In genomic region chrX:24207826-24208225, GRCh38 we compare ENCODE assay signal across 35 cellular contexts. TPM values are rescaled to one million over a fixed set of nuclear protein-coding genes. Genes with fewer than 3 reads are reported as not detected.
DNase-seq lines count a peak whose midpoint lies in the region; ATAC-seq, FAIRE-seq and TF ChIP-seq lines count a peak whose summit lies in the region.
"Had no signal": no experiment of that assay in that cellular context is flagged by ENCODE, and none has a peak within 500 bp of the region (broad histone marks: within the 10 kb centered on the region; RNA-seq: fewer than 3 reads in every experiment).

No MANE protein-coding gene starts in this region.

- DNase-seq in A549 (ENCODE audit: low read depth in 1 of 2, low spot score in 1 of 2) (no peak), HFFc6 (peak; percentile 7), amniotic epithelial cell (ENCODE audit: low read depth) (peak; percentile 11), fibroblast of the aortic adventitia (ENCODE audit: low read depth) (peak; percentile 46), NCI-H526 (lab: John Stamatoyannopoulos, UW) (no peak), SJCRH30 (no peak), mesenteric fat pad (ENCODE audit: low spot score) (no peak)
- no peak for DNase-seq in activated T-helper 2 cell treated with anti-CD3 and anti-CD28 coated beads, Interferon-gamma antibody, Interleukin-2, Interleukin-4, amounts not matched to agents 10 μg/mL and 5 μg/mL and 100 μg/mL, durations not matched to agents 14 hours and 24 hours and 36 hours (ENCODE audit: low spot score)
- DNase-seq: activated CD4-positive, alpha-beta T cell treated with anti-CD3 and anti-CD28 coated beads, Interleukin-2, amount 10 ng/mL, durations not matched to agents 7 days and 5 days; activated gamma-delta T cell treated with Interleukin-2 at 50 U/mL for 16 hours; body of pancreas; CD4-positive, alpha-beta memory T cell; esophagus squamous epithelium; immature natural killer cell; left colon; mammary epithelial cell; NCI-H1436; NCI-H2107; NCI-H345; NCI-H748 treated with DMSO at 0.1 percent for 48 hours; retina; SHP77 treated with DMSO at 0.1 percent for 48 hours; stimulated activated naive CD8-positive, alpha-beta T cell treated with anti-CD3 and anti-CD28 coated beads, Interleukin-15, Interleukin-2, amounts not matched to agents 100 U/mL and 50 U/mL, for 24 hours; SW 1271; T1000 had no signal

- peaks cover 36% of the 10 kb centered on the region for H3K4me1 Mint-ChIP-seq in HFFc6 (ENCODE audit: low read depth)
- peaks cover 12% of the 10 kb centered on the region for H3K4me1 Mint-ChIP-seq in activated T-helper 2 cell treated with anti-CD3 and anti-CD28 coated beads, Interferon-gamma antibody, Interleukin-2, Interleukin-4, amounts not matched to agents 10 μg/mL and 5 μg/mL and 100 μg/mL, durations not matched to agents 14 hours and 24 hours and 36 hours (ENCODE audit: low read depth)

- no peak for ATAC-seq in A549
- ATAC-seq: body of pancreas; left colon; Panc1; stimulated activated naive CD8-positive, alpha-beta T cell treated with anti-CD3 and anti-CD28 coated beads, Interleukin-15, Interleukin-2, amounts not matched to agents 100 U/mL and 50 U/mL, for 24 hours; WTC11 had no signal

- H3K4me2 ChIP-seq in A549, result peak overlapping the region; percentile 28; the same call in 1 of the 3 replicates

- WGBS in A549 (ENCODE audit: missing lambda C conversion rate), result 21% methylated on average over 2 of the region's 2 CpGs

- no peaks in the 10 kb centered on the region for H3K27me3 ChIP-seq in SJCRH30
- H3K27me3 ChIP-seq: body of pancreas, esophagus squamous epithelium had no signal

- peaks cover 17% of the 10 kb centered on the region for H3K36me3 Mint-ChIP-seq in HFFc6 (ENCODE audit: low read depth)
- H3K36me3 Mint-ChIP-seq in activated T-helper 2 cell treated with anti-CD3 and anti-CD28 coated beads, Interferon-gamma antibody, Interleukin-2, Interleukin-4, amounts not matched to agents 10 μg/mL and 5 μg/mL and 100 μg/mL, durations not matched to agents 14 hours and 24 hours and 36 hours (ENCODE audit: low read depth), result peaks cover 36% of the 10 kb centered on the region

- intact Hi-C loops in activated T-helper 2 cell treated with anti-CD3 and anti-CD28 coated beads, Interferon-gamma antibody, Interleukin-2, Interleukin-4, amounts not matched to agents 10 μg/mL and 5 μg/mL and 100 μg/mL, durations not matched to agents 14 hours and 24 hours and 36 hours (cut with micrococcal nuclease), result no loop called here

- CTCF ChIA-PET in A549 (lab: Yijun Ruan, JAX), result no interaction called here

- H3K4me1 ChIP-seq in A549 (peaks cover 43% of the 10 kb centered on the region), SJCRH30 (no peaks in the 10 kb centered on the region)

- no peak for TF ChIP-seq RAD21 in A549 (conservative IDR thresholded peaks at IDR 0.05 in 1 of 2, IDR thresholded peaks at IDR 0.05 in 1 of 2)

- H3K9me3 Mint-ChIP-seq in HFFc6, result no peaks in the 10 kb centered on the region
- H3K9me3 Mint-ChIP-seq in activated T-helper 2 cell treated with anti-CD3 and anti-CD28 coated beads, Interferon-gamma antibody, Interleukin-2, Interleukin-4, amounts not matched to agents 10 μg/mL and 5 μg/mL and 100 μg/mL, durations not matched to agents 14 hours and 24 hours and 36 hours, result no peaks in the 10 kb centered on the region
- H3K9me3 Mint-ChIP-seq: activated CD4-positive, alpha-beta T cell treated with anti-CD3 and anti-CD28 coated beads, Interleukin-2, amount 10 ng/mL, durations not matched to agents 7 days and 5 days; CD4-positive, alpha-beta memory T cell; immature natural killer cell; neural crest cell; WTC11 had no signal

- H3K9me3 ChIP-seq in A549, result no peaks in the 10 kb centered on the region
- no peaks in the 10 kb centered on the region for H3K9me3 ChIP-seq in SJCRH30 (replicated peaks)
- H3K9me3 ChIP-seq: body of pancreas, esophagus squamous epithelium had no signal

- no peak overlapping the region for H3K27ac ChIP-seq in A549
- H3K27ac ChIP-seq in SJCRH30, result no peak overlapping the region
- H3K27ac ChIP-seq: body of pancreas, esophagus squamous epithelium, parathyroid adenoma, skin epidermis had no signal

- no peak for TF ChIP-seq POLR2A in A549 (IDR thresholded peaks at IDR 0.05; ENCODE audit: low read length)

- FAIRE-seq in A549 (lab: Jason Lieb, UNC), result peak; percentile 83
- FAIRE-seq: A204.1, D721Med, GM18507, H1 had no signal

- peak overlapping the region; percentile 57; the same call in 1 of the 2 replicates for H3K27ac Mint-ChIP-seq in HFFc6
- H3K27ac Mint-ChIP-seq in activated T-helper 2 cell treated with anti-CD3 and anti-CD28 coated beads, Interferon-gamma antibody, Interleukin-2, Interleukin-4, amounts not matched to agents 10 μg/mL and 5 μg/mL and 100 μg/mL, durations not matched to agents 14 hours and 24 hours and 36 hours, result no peak overlapping the region
- H3K27ac Mint-ChIP-seq: activated CD4-positive, alpha-beta T cell treated with anti-CD3 and anti-CD28 coated beads, Interleukin-2, amount 10 ng/mL, durations not matched to agents 7 days and 5 days; B cell; CD4-positive, alpha-beta memory T cell; WTC11 had no signal

- POLR2A ChIA-PET in A549 (lab: Yijun Ruan, JAX), result no interaction called here

- no peaks in the 10 kb centered on the region; the same call in 1 of the 2 replicates for H3K27me3 Mint-ChIP-seq in HFFc6 (ENCODE audit: insufficient read depth)
- H3K27me3 Mint-ChIP-seq in activated T-helper 2 cell treated with anti-CD3 and anti-CD28 coated beads, Interferon-gamma antibody, Interleukin-2, Interleukin-4, amounts not matched to agents 10 μg/mL and 5 μg/mL and 100 μg/mL, durations not matched to agents 14 hours and 24 hours and 36 hours (ENCODE audit: low read depth), result no peaks in the 10 kb centered on the region
- H3K27me3 Mint-ChIP-seq: activated CD4-positive, alpha-beta T cell treated with anti-CD3 and anti-CD28 coated beads, Interleukin-2, amount 10 ng/mL, durations not matched to agents 7 days and 5 days; B cell; CD4-positive, alpha-beta memory T cell had no signal

- H3K4me3 Mint-ChIP-seq in HFFc6, result no peak overlapping the region
- H3K4me3 Mint-ChIP-seq in activated T-helper 2 cell treated with anti-CD3 and anti-CD28 coated beads, Interferon-gamma antibody, Interleukin-2, Interleukin-4, amounts not matched to agents 10 μg/mL and 5 μg/mL and 100 μg/mL, durations not matched to agents 14 hours and 24 hours and 36 hours (ENCODE audit: low read depth), result no peak overlapping the region
- H3K4me3 Mint-ChIP-seq: activated CD4-positive, alpha-beta T cell treated with anti-CD3 and anti-CD28 coated beads, Interleukin-2, amount 10 ng/mL, durations not matched to agents 7 days and 5 days; B cell; CD4-positive, alpha-beta memory T cell; immature natural killer cell; neural crest cell; WTC11 had no signal

- H3K4me3 ChIP-seq in A549 (no peak overlapping the region), fibroblast of the aortic adventitia (ENCODE audit: low read depth, low read length) (no peak overlapping the region), SJCRH30 (no peak overlapping the region)
- H3K4me3 ChIP-seq: body of pancreas, esophagus squamous epithelium, skin epidermis had no signal

- no peak for TF ChIP-seq EP300 in A549 (IDR thresholded peaks at IDR 0.05)

- no peak for TF ChIP-seq CTCF in A549 (IDR thresholded peaks at IDR 0.05)
- no peak for TF ChIP-seq CTCF in HFFc6 (IDR thresholded peaks at IDR 0.05)
- TF ChIP-seq CTCF in fibroblast of the aortic adventitia (IDR thresholded peaks at IDR 0.05; ENCODE audit: insufficient read depth, low read length), result no peak

- peaks cover 31% of the 10 kb centered on the region for H3K36me3 ChIP-seq in SJCRH30

TF ChIP-seq in A549, 52 proteins besides CTCF, POLR2A, EP300 and RAD21 (continues in another document):
- TF ChIP-seq POLR2AphosphoS2 (conservative IDR thresholded peaks at IDR 0.05; ENCODE audit: low read length), result no peak
- no peak for TF ChIP-seq CBX8 (IDR thresholded peaks at IDR 0.05)
- no peak for TF ChIP-seq TFCP2L1 (CRISPR knock-in tag; IDR thresholded peaks at IDR 0.05)
- TF ChIP-seq HES2 (IDR thresholded peaks at IDR 0.05), result no peak
- TF ChIP-seq JUN (IDR thresholded peaks at IDR 0.05), result no peak
- TF ChIP-seq RNF2 (IDR thresholded peaks at IDR 0.05; ENCODE audit: borderline replicate concordance, low read depth), result no peak
- no peak for TF ChIP-seq RCOR1 (IDR thresholded peaks at IDR 0.05; ENCODE audit: low read depth, low read length)
- TF ChIP-seq ESRRA (IDR thresholded peaks at IDR 0.05; ENCODE audit: borderline replicate concordance, low read length), result no peak
- no peak for TF ChIP-seq HOXB5 (CRISPR knock-in tag; IDR thresholded peaks at IDR 0.05)
- no peak for TF ChIP-seq HEYL (CRISPR knock-in tag; IDR thresholded peaks at IDR 0.05)
- TF ChIP-seq EHF (CRISPR knock-in tag; IDR thresholded peaks at IDR 0.05), result no peak
- no peak for TF ChIP-seq PBX3 (IDR thresholded peaks at IDR 0.05)
- TF ChIP-seq ZC3H11A (IDR thresholded peaks at IDR 0.05), result no peak
- TF ChIP-seq HOXA7 (CRISPR knock-in tag; IDR thresholded peaks at IDR 0.05), result no peak

RNA-seq across cellular contexts. Expression of gene ZFX, which starts 58.3 kb away (rescaled TPM):
- polyA plus RNA-seq in A549 (2011; rRNA removed) (29.1 and 30.1 TPM in 2 replicates), A549 (2017; fragmentation: RNase III; extraction: RNeasy Plus Mini Kit Qiagen cat#74134 plus additional on column Dnase treatment) (18.0 to 21.3 TPM (median 18.1 TPM) in 3 replicates)
- polyA plus RNA-seq in A549 (2012; cell fraction: cytosol; rRNA removed), result 7.8 and 7.9 TPM in 2 replicates
- 7.9 and 9.4 TPM in 2 replicates for polyA plus RNA-seq in A549 (2012; cell fraction: nucleus; rRNA removed)
- polyA minus RNA-seq in A549 (2011; rRNA and poly(A)+ RNA removed), result 59.7 and 60.2 TPM in 2 replicates
- 10 to 100 TPM; 28.1 to 34.0 (median 32.9) TPM for total RNA-seq in HFFc6 (2021; fragmentation: NEBNext Ultra II Directional; extraction: Animal tissue kit (Norgen Biotek cat#: 25700))
- total RNA-seq in fibroblast of the aortic adventitia (ENCODE audit: low replicate concordance) (41.5 and 69.3 TPM in 2 replicates), mesenteric fat pad (58.3 TPM)
- 34.1 and 37.0 TPM in 2 replicates for total RNA-seq in activated T-helper 2 cell treated with anti-CD3 and anti-CD28 coated beads, Interferon-gamma antibody, Interleukin-2, Interleukin-4, amounts not matched to agents 10 μg/mL and 5 μg/mL and 100 μg/mL, durations not matched to agents 14 hours and 24 hours and 36 hours
- total RNA-seq in SJCRH30 (2014; rRNA removed; shearing (Covaris generic)), result 22.6 and 27.5 TPM in 2 replicates

Comparison
In these comparisons a context has a peak if more than half of its experiments do, and no peak if none do; other contexts are left out.
1. DNase-seq: peak in HFFc6 (single experiment), amniotic epithelial cell (single experiment) and fibroblast of the aortic adventitia (single experiment); none in A549 (0 of 2), NCI-H526 (0 of 2), activated T-helper 2 cell treated with anti-CD3 and anti-CD28 coated beads, Interferon-gamma antibody, Interleukin-2, Interleukin-4, amounts not matched to agents 10 μg/mL and 5 μg/mL and 100 μg/mL, durations not matched to agents 14 hours and 24 hours and 36 hours (single experiment), SJCRH30 (0 of 2) and mesenteric fat pad (single experiment).